Comparison of ENCODE assay signal across 1 cellular context in genomic region chr9:92223758-92224157, GRCh38.
TF ChIP-seq lines count a peak whose summit lies in the region.

No MANE protein-coding gene starts in this region.

TF ChIP-seq in A549, 52 proteins besides CTCF, POLR2A, EP300 and RAD21 (continued from another document):
- TF ChIP-seq HES2 (IDR thresholded peaks at IDR 0.05), result no peak
